8 cellular contexts compared by ENCODE assay signal in the genomic region with DNA sequence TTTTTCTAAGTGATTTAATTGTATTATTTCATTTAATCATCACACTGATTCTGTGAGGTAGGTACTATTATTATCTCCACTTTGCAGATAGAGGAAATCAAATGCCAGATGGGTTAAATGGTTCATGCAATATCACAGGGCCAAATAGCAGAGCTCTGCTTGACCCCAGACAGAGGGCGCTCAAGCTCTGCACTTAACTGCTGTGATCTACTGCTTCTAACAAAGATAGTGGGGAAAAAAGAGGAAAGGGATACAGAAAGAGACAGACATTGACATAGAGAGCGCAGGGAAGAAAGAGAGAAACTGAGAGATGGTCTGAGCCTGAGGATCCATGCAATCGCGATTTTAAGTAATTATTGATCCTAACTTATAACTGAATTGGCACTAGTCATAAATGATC.
A peak's percentile ranks its signal among the peaks of the same experiment; 100 is the strongest.
DNase-seq lines count a peak whose midpoint lies in the region; ATAC-seq, FAIRE-seq and TF ChIP-seq lines count a peak whose summit lies in the region.

No MANE protein-coding gene starts in this region.

- H2BK120ac ChIP-seq in H1 (replicated peaks; ENCODE audit: low read depth, low read length): no peak overlapping the region

- peak; percentile 44 for DNase-seq in ELR (ENCODE audit: low read depth)
- peak; percentile 21 for DNase-seq in Jurkat, Clone E6-1 (ENCODE audit: low read depth, low spot score)
- DNase-seq in RPMI7951 (ENCODE audit: low read depth): peak; percentile 59
- DNase-seq in H1 (ENCODE audit: low read depth in 1 of 2, low spot score in 2 of 2): peak; percentile 10 to 70
- peak; percentile 63 for DNase-seq in lung (ENCODE audit: low spot score)
- DNase-seq in activated CD4-positive, CD25-positive, alpha-beta regulatory T cell (lab: John Stamatoyannopoulos, UW): no peak
- no peak for DNase-seq in stimulated activated CD4-positive, alpha-beta T cell treated with anti-CD3 and anti-CD28 coated beads, Interleukin-4, amount 100 ng/mL, for 4 hours

- no peak overlapping the region for H4K5ac ChIP-seq in H1 (ENCODE audit: insufficient read length, low read depth, low read length)

- no peaks in the 10 kb centered on the region for H3K4me1 ChIP-seq in H1 (replicated peaks in 1 of 4; ENCODE audit: control insufficient read depth in 3 of 4, insufficient read depth in 4 of 4, low read length in 3 of 4)
- no peaks in the 10 kb centered on the region for H3K4me1 ChIP-seq in lung (ENCODE audit: control insufficient read depth in 2 of 2, insufficient read depth in 2 of 2, low read length in 2 of 2)

- H3K36me3 ChIP-seq in H1 (ENCODE audit: control insufficient read depth in 2 of 4, insufficient read depth in 4 of 4, low read length in 3 of 4) (no peaks in the 10 kb centered on the region), lung (ENCODE audit: control insufficient read depth in 2 of 2, insufficient read depth in 2 of 2, low read length in 2 of 2) (no peaks in the 10 kb centered on the region)

- TF ChIP-seq CTCF in H1 (IDR thresholded peaks at IDR 0.05; ENCODE audit: control extremely low read depth in 1 of 3, insufficient read depth in 1 of 3, low read depth in 1 of 3, low read length in 3 of 3) (peak; percentile 38 to 85 (median 83)), lung (IDR thresholded peaks at IDR 0.05; ENCODE audit: control extremely low read depth, extremely low read depth) (peak; percentile 57)

- ATAC-seq in GM21381 (IDR thresholded peaks at IDR 0.05; ENCODE audit: unreplicated experiment) (peak; percentile 63), lung (ENCODE audit: insufficient read depth, low FRiP score) (peak; percentile 72)

- WGBS in H1 (ENCODE audit: extremely low coverage in 1 of 2, insufficient coverage in 1 of 2, insufficient read length in 1 of 2, insufficient replicate concordance in 2 of 2, low coverage in 1 of 2, low lambda C conversion rate in 2 of 2, missing lambda C conversion rate in 1 of 2), 2 experiments: 15% methylated on average over 4 of the region's 4 CpGs; no CpG with 5 or more reads in 1 of the 2 experiments
- WGBS in lung, 2 donors: 15 to 19% methylated on average over 4 of the region's 4 CpGs

- no peak overlapping the region for H3K9ac ChIP-seq in H1 (replicated peaks in 1 of 4; ENCODE audit: extremely low read depth in 1 of 4, low read depth in 3 of 4, low read length in 3 of 4)

- no peak overlapping the region for H4K91ac ChIP-seq in H1 (replicated peaks; ENCODE audit: insufficient read length, low read length)

- TF ChIP-seq RAD21 in H1 (IDR thresholded peaks at IDR 0.05 in 1 of 2, conservative IDR thresholded peaks at IDR 0.05 in 1 of 2; ENCODE audit: low read depth in 2 of 2, low read length in 2 of 2): peak; percentile 95 to 97

- no peak overlapping the region for H3K18ac ChIP-seq in H1 (ENCODE audit: extremely low read depth, low read length)

- no peak overlapping the region for H2BK12ac ChIP-seq in H1 (ENCODE audit: low read depth, low read length)

- H3K23me2 ChIP-seq in H1 (ENCODE audit: low read depth, low read length): no peaks in the 10 kb centered on the region

- no peaks in the 10 kb centered on the region for H4K20me1 ChIP-seq in H1 (replicated peaks in 1 of 2; ENCODE audit: control insufficient read depth in 1 of 2, insufficient read depth in 2 of 2, low read length in 2 of 2)

- H3K4me2 ChIP-seq in H1 (ENCODE audit: insufficient read depth in 1 of 2, low read depth in 2 of 2, low read length in 2 of 2): no peak overlapping the region

- H3K27me3 ChIP-seq in H1 (replicated peaks in 1 of 4; ENCODE audit: control insufficient read depth in 3 of 4, extremely low read depth in 1 of 4, insufficient read depth in 3 of 4, low read length in 3 of 4) (no peaks in the 10 kb centered on the region), lung (ENCODE audit: control insufficient read depth, insufficient read depth) (no peaks in the 10 kb centered on the region)

- no peaks in the 10 kb centered on the region for H3K79me2 ChIP-seq in H1 (ENCODE audit: control insufficient read depth in 1 of 2, insufficient read depth in 2 of 2, low read length in 2 of 2)

- no peak overlapping the region for H3K14ac ChIP-seq in H1 (ENCODE audit: insufficient read length)

- H2BK5ac ChIP-seq in H1 (ENCODE audit: low read depth, low read length): no peak overlapping the region

- peak; percentile 97 for FAIRE-seq in H1 (lab: Jason Lieb, UNC)

- H3K4ac ChIP-seq in H1 (replicated peaks; ENCODE audit: insufficient read length, low read depth, low read length): no peak overlapping the region

- H2BK20ac ChIP-seq in H1 (ENCODE audit: low read length): no peak overlapping the region

- H3K27ac ChIP-seq in H1 (ENCODE audit: low read depth, low read length) (no peak overlapping the region), lung (ENCODE audit: low read depth in 1 of 2, low read length in 1 of 2) (no peak overlapping the region)

- no peak overlapping the region for H3K56ac ChIP-seq in H1 (replicated peaks; ENCODE audit: insufficient read length, low read depth, low read length)

- POLR2A ChIA-PET in H1 (lab: Charles Lee; ENCODE audit: partially characterized antibody): no interaction called here

- H4K8ac ChIP-seq in H1 (ENCODE audit: extremely low read depth, insufficient read depth, low read length): no peak overlapping the region

- H2AFZ ChIP-seq in H1 (ENCODE audit: low read length): no peak overlapping the region

- no peak for TF ChIP-seq EP300 in H1 (IDR thresholded peaks at IDR 0.05; ENCODE audit: borderline replicate concordance in 1 of 2, low read depth in 2 of 2, low read length in 2 of 2)

- no peak overlapping the region for H3K4me3 ChIP-seq in Jurkat, Clone E6-1 (ENCODE audit: low read length)
- no peak overlapping the region for H3K4me3 ChIP-seq in H1 (ENCODE audit: extremely low read depth in 1 of 4, insufficient read depth in 2 of 4, low read depth in 3 of 4, low read length in 4 of 4)
- no peak overlapping the region for H3K4me3 ChIP-seq in lung

- peaks cover 0 to 2% of the 10 kb centered on the region in 2 experiments; a peak in 1 of 4 replicates for H3K9me3 ChIP-seq in H1 (ENCODE audit: insufficient read depth in 2 of 2, low read depth in 1 of 2, low read length in 1 of 2)
- H3K9me3 ChIP-seq in lung (ENCODE audit: control insufficient read depth in 2 of 2, insufficient read depth in 1 of 2, low read length in 1 of 2): peaks cover 0 to 2% of the 10 kb centered on the region in 2 donors

- H2AK5ac ChIP-seq in H1 (ENCODE audit: low read depth, low read length): no peak overlapping the region

- H3K79me1 ChIP-seq in H1 (ENCODE audit: low read depth, low read length): no peaks in the 10 kb centered on the region

- CTCF ChIA-PET in H1 (lab: Charles Lee; ENCODE audit: partially characterized antibody): interaction anchor here (0.5 to 2.9 kb wide), 15 partner anchors 9 to 820 kb away, joined by 3 to 18 read pairs (median 3); no protein-coding TSS in a partner anchor

- H3K23ac ChIP-seq in H1 (ENCODE audit: insufficient read length): no peak overlapping the region

- no peak for TF ChIP-seq POLR2A in H1 (IDR thresholded peaks at IDR 0.05; ENCODE audit: control extremely low read depth in 1 of 2, low read depth in 2 of 2, low read length in 2 of 2)

- H2BK15ac ChIP-seq in H1 (ENCODE audit: low read length): no peak overlapping the region

TF ChIP-seq in H1, 55 proteins besides CTCF, POLR2A, EP300 and RAD21:
- TF ChIP-seq SP1 (IDR thresholded peaks at IDR 0.05; ENCODE audit: low read depth, low read length) (no peak), KDM1A (IDR thresholded peaks at IDR 0.05; ENCODE audit: borderline replicate concordance, low read length) (no peak), SP2 (IDR thresholded peaks at IDR 0.05; ENCODE audit: low read length) (no peak), CTBP2 (IDR thresholded peaks at IDR 0.05; ENCODE audit: borderline replicate concordance, insufficient read depth, insufficient read length, low read length) (no peak), KDM4A (IDR thresholded peaks at IDR 0.05; ENCODE audit: low read depth, low read length, severe bottlenecking) (no peak), GABPA (IDR thresholded peaks at IDR 0.05; ENCODE audit: borderline replicate concordance, insufficient read depth, low read length) (no peak), PHF8 (conservative IDR thresholded peaks at IDR 0.05; ENCODE audit: low read depth, low read length) (no peak), ASH2L (IDR thresholded peaks at IDR 0.05; ENCODE audit: low read length) (no peak)
- TF ChIP-seq, protein P1, sequence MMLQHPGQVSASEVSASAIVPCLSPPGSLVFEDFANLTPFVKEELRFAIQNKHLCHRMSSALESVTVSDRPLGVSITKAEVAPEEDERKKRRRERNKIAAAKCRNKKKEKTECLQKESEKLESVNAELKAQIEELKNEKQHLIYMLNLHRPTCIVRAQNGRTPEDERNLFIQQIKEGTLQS (IDR thresholded peaks at IDR 0.05; ENCODE audit: insufficient read depth, low read depth, low read length): no peak
- TF ChIP-seq, protein P2, sequence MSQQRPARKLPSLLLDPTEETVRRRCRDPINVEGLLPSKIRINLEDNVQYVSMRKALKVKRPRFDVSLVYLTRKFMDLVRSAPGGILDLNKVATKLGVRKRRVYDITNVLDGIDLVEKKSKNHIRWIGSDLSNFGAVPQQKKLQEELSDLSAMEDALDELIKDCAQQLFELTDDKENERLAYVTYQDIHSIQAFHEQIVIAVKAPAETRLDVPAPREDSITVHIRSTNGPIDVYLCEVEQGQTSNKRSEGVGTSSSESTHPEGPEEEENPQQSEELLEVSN (IDR thresholded peaks at IDR 0.05): no peak

Comparison
In these comparisons a context has a peak if more than half of its experiments do, and no peak if none do; other contexts are left out.
1. DNase-seq: peak in ELR (single experiment), Jurkat, Clone E6-1 (single experiment), RPMI7951 (single experiment), H1 (2 of 2) and lung (single experiment); none in activated CD4-positive, CD25-positive, alpha-beta regulatory T cell (0 of 4) and stimulated activated CD4-positive, alpha-beta T cell treated with anti-CD3 and anti-CD28 coated beads, Interleukin-4, amount 100 ng/mL, for 4 hours (0 of 2).